28 cellular contexts compared by ENCODE assay signal in the genomic region with DNA sequence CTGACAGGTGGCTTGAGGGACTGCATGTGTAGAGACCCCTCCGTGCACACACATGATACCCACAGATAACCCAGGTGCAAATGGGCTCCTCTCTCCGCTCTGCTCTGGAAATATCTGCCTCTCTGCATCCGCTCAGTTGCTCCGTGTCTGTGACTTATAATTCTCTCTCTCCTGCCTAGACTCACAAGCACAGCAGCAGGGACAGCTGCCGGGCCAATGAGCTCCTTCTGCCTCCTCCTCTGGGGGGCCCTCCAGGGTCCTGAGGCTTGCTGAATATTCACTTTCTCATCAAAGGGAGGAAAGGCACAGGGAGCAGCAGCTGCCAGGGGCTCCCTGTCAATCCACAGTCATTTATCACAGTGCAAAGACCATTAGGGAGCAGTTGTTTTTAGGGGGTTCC. TPM values are rescaled to one million over a fixed set of nuclear protein-coding genes. Genes with fewer than 3 reads are reported as not detected.
A peak's percentile ranks its signal among the peaks of the same experiment; 100 is the strongest.
DNase-seq lines count a peak whose midpoint lies in the region; ATAC-seq and TF ChIP-seq lines count a peak whose summit lies in the region.
"Had no signal": no experiment of that assay in that cellular context is flagged by ENCODE, and none has a peak within 500 bp of the region (broad histone marks: within the 10 kb centered on the region; RNA-seq: fewer than 3 reads in every experiment).

No MANE protein-coding gene starts in this region.

- no peaks in the 10 kb centered on the region for H3K79me1 ChIP-seq in mesendoderm (ENCODE audit: low read length)

- H2BK15ac ChIP-seq in mesendoderm (replicated peaks; ENCODE audit: low read depth) = no peak overlapping the region

- no peak overlapping the region for H4K5ac ChIP-seq in mesendoderm (ENCODE audit: low read length)

- no peaks in the 10 kb centered on the region for H3K36me3 ChIP-seq in mesendoderm (ENCODE audit: control insufficient read depth, insufficient read depth, low read length)
- H3K36me3 ChIP-seq: HAP-1, SJCRH30 had no signal

- no peak overlapping the region for H3K4me3 ChIP-seq in mesendoderm (ENCODE audit: low read length)
- H3K4me3 ChIP-seq: HAP-1, K562, SJCRH30 had no signal

- no peak overlapping the region for H3K9ac ChIP-seq in mesendoderm (ENCODE audit: low read length)

- H2AK5ac ChIP-seq in mesendoderm (ENCODE audit: low read length) = no peak overlapping the region

- peak; percentile 12 to 51 for DNase-seq in NCI-H524 (lab: John Stamatoyannopoulos, UW)
- DNase-seq in NCI-H524 treated with DMSO at 0.1 percent for 48 hours (lab: John Stamatoyannopoulos, UW) = no peak
- DNase-seq in WTC11 (ENCODE audit: low spot score) = peak; percentile 27
- DNase-seq in left kidney (ENCODE audit: low read depth, low spot score) = peak; percentile 48
- DNase-seq in mesendoderm = no peak
- no peak for DNase-seq in inferior parietal cortex (ENCODE audit: extremely low spot score)
- DNase-seq in NCI-H2029 treated with DMSO at 0.1 percent for 48 hours (lab: John Stamatoyannopoulos, UW) = no peak
- no peak for DNase-seq in left lobe of liver (ENCODE audit: low spot score)
- DNase-seq: 8988T; CD4-positive, CD25-positive, alpha-beta regulatory T cell; HFFc6; Kasumi-1; NCI-H1092 treated with DMSO at 0.1 percent for 48 hours; NCI-H1436; NCI-H187; NCI-H2107; NCI-H446 treated with DMSO at 0.1 percent for 48 hours; NK-92 treated with Interleukin-12 subunit alpha and Interleukin-12 subunit beta, amount 100 ng/mL, for 24 hours; PC-3 had no signal

- H3K4me1 Mint-ChIP-seq in WTC11 = peaks cover 24% of the 10 kb centered on the region
- H3K4me1 Mint-ChIP-seq: CD4-positive, CD25-positive, alpha-beta regulatory T cell had no signal

- H3K4me3 Mint-ChIP-seq in WTC11 = no peak overlapping the region
- H3K4me3 Mint-ChIP-seq: CD4-positive, CD25-positive, alpha-beta regulatory T cell; HFFc6 had no signal

- H4K8ac ChIP-seq in mesendoderm (ENCODE audit: low read depth, low read length) = no peak overlapping the region

- no peak overlapping the region for H3K4me2 ChIP-seq in mesendoderm (ENCODE audit: low read length)

- H3K79me2 ChIP-seq in mesendoderm (ENCODE audit: control insufficient read depth, insufficient read depth, low read length) = no peaks in the 10 kb centered on the region

- H3K27me3 Mint-ChIP-seq in WTC11 (ENCODE audit: low read depth) = no peaks in the 10 kb centered on the region

- H3K27ac Mint-ChIP-seq in WTC11 = no peak overlapping the region
- H3K27ac Mint-ChIP-seq: CD4-positive, CD25-positive, alpha-beta regulatory T cell; HFFc6 had no signal

- no peak overlapping the region for H3K27ac ChIP-seq in mesendoderm (ENCODE audit: low read depth, low read length)
- H3K27ac ChIP-seq: SJCRH30 had no signal

- peak; percentile 86 for ATAC-seq in WTC11
- ATAC-seq in left lobe of liver = no peak
- ATAC-seq: K562, PC-3, Right ventricle myocardium inferior, SK-N-SH treated with all-trans-retinoic acid at 6 μM for 48 hours had no signal

- no peaks in the 10 kb centered on the region for H3K4me1 ChIP-seq in mesendoderm (ENCODE audit: control insufficient read depth, low read depth, low read length)
- H3K4me1 ChIP-seq: HAP-1, SJCRH30 had no signal

- no peak overlapping the region for H3K56ac ChIP-seq in mesendoderm (ENCODE audit: low read length)

- WGBS in mesendoderm (ENCODE audit: extremely low coverage, insufficient coverage, low lambda C conversion rate) = no CpG with 5 or more reads among the region's 5 CpGs

- H3K23ac ChIP-seq in mesendoderm (ENCODE audit: low read length) = no peak overlapping the region

- H3K9me3 Mint-ChIP-seq in WTC11 = peaks cover 9% of the 10 kb centered on the region; the same call in 1 of the 2 replicates
- H3K9me3 Mint-ChIP-seq: HFFc6 had no signal

- TF ChIP-seq CTCF in WTC11 (IDR thresholded peaks at IDR 0.05) = no peak

- H2BK5ac ChIP-seq in mesendoderm (ENCODE audit: low read length) = no peak overlapping the region

- POLR2A ChIA-PET in WTC11 (lab: Charles Lee) = interaction anchor here (1.0 kb wide), 1 partner anchor 211 kb away, joined by 4 read pairs; no protein-coding TSS in a partner anchor

- H2BK120ac ChIP-seq in mesendoderm (ENCODE audit: low read depth, low read length) = no peak overlapping the region

- no peak overlapping the region for H3K18ac ChIP-seq in mesendoderm (ENCODE audit: low read length)

- H3K4ac ChIP-seq in mesendoderm (ENCODE audit: low read depth, low read length) = no peak overlapping the region

- H3K27me3 ChIP-seq in mesendoderm (ENCODE audit: insufficient read depth, low read length, poor library complexity) = no peaks in the 10 kb centered on the region
- H3K27me3 ChIP-seq: SJCRH30 had no signal

- H3K36me3 Mint-ChIP-seq in WTC11 = no peaks in the 10 kb centered on the region
- H3K36me3 Mint-ChIP-seq: CD4-positive, CD25-positive, alpha-beta regulatory T cell had no signal

- CTCF ChIA-PET in WTC11 (lab: Charles Lee) = interaction anchor here (0.6 to 1.8 kb wide), 14 partner anchors 11 to 476 kb away, joined by 3 to 13 read pairs (median 5); a partner anchor contains a TSS

TF ChIP-seq in WTC11, 78 proteins besides CTCF, POLR2A, EP300 and RAD21 (continues in another document):
- no peak for TF ChIP-seq SMAD3 (CRISPR knock-in tag; IDR thresholded peaks at IDR 0.05; ENCODE audit: borderline replicate concordance)
- TF ChIP-seq ESRRA (CRISPR knock-in tag; IDR thresholded peaks at IDR 0.05; ENCODE audit: borderline replicate concordance) = no peak
- TF ChIP-seq, protein P1, sequence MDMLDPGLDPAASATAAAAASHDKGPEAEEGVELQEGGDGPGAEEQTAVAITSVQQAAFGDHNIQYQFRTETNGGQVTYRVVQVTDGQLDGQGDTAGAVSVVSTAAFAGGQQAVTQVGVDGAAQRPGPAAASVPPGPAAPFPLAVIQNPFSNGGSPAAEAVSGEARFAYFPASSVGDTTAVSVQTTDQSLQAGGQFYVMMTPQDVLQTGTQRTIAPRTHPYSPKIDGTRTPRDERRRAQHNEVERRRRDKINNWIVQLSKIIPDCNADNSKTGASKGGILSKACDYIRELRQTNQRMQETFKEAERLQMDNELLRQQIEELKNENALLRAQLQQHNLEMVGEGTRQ (CRISPR knock-in tag; IDR thresholded peaks at IDR 0.05) = no peak
- TF ChIP-seq SMAD4 (CRISPR knock-in tag; IDR thresholded peaks at IDR 0.05) = no peak
- TF ChIP-seq SOX15 (CRISPR knock-in tag; IDR thresholded peaks at IDR 0.05) = no peak
- TF ChIP-seq FOXJ3 (CRISPR knock-in tag; IDR thresholded peaks at IDR 0.05; ENCODE audit: borderline replicate concordance) = no peak
- TF ChIP-seq NR2C2 (CRISPR knock-in tag; IDR thresholded peaks at IDR 0.05) = no peak
- TF ChIP-seq, protein P2, sequence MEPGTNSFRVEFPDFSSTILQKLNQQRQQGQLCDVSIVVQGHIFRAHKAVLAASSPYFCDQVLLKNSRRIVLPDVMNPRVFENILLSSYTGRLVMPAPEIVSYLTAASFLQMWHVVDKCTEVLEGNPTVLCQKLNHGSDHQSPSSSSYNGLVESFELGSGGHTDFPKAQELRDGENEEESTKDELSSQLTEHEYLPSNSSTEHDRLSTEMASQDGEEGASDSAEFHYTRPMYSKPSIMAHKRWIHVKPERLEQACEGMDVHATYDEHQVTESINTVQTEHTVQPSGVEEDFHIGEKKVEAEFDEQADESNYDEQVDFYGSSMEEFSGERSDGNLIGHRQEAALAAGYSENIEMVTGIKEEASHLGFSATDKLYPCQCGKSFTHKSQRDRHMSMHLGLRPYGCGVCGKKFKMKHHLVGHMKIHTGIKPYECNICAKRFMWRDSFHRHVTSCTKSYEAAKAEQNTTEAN (CRISPR knock-in tag; IDR thresholded peaks at IDR 0.05) = no peak
- TF ChIP-seq, protein P3, sequence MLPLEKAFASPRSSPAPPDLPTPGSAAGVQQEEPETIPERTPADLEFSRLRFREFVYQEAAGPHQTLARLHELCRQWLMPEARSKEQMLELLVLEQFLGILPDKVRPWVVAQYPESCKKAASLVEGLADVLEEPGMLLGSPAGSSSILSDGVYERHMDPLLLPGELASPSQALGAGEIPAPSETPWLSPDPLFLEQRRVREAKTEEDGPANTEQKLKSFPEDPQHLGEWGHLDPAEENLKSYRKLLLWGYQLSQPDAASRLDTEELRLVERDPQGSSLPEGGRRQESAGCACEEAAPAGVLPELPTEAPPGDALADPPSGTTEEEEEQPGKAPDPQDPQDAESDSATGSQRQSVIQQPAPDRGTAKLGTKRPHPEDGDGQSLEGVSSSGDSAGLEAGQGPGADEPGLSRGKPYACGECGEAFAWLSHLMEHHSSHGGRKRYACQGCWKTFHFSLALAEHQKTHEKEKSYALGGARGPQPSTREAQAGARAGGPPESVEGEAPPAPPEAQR (CRISPR knock-in tag; IDR thresholded peaks at IDR 0.05) = no peak
- TF ChIP-seq, protein P4, sequence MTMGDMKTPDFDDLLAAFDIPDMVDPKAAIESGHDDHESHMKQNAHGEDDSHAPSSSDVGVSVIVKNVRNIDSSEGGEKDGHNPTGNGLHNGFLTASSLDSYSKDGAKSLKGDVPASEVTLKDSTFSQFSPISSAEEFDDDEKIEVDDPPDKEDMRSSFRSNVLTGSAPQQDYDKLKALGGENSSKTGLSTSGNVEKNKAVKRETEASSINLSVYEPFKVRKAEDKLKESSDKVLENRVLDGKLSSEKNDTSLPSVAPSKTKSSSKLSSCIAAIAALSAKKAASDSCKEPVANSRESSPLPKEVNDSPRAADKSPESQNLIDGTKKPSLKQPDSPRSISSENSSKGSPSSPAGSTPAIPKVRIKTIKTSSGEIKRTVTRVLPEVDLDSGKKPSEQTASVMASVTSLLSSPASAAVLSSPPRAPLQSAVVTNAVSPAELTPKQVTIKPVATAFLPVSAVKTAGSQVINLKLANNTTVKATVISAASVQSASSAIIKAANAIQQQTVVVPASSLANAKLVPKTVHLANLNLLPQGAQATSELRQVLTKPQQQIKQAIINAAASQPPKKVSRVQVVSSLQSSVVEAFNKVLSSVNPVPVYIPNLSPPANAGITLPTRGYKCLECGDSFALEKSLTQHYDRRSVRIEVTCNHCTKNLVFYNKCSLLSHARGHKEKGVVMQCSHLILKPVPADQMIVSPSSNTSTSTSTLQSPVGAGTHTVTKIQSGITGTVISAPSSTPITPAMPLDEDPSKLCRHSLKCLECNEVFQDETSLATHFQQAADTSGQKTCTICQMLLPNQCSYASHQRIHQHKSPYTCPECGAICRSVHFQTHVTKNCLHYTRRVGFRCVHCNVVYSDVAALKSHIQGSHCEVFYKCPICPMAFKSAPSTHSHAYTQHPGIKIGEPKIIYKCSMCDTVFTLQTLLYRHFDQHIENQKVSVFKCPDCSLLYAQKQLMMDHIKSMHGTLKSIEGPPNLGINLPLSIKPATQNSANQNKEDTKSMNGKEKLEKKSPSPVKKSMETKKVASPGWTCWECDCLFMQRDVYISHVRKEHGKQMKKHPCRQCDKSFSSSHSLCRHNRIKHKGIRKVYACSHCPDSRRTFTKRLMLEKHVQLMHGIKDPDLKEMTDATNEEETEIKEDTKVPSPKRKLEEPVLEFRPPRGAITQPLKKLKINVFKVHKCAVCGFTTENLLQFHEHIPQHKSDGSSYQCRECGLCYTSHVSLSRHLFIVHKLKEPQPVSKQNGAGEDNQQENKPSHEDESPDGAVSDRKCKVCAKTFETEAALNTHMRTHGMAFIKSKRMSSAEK (CRISPR knock-in tag; IDR thresholded peaks at IDR 0.05; ENCODE audit: borderline replicate concordance) = no peak
- no peak for TF ChIP-seq NFATC4 (CRISPR knock-in tag; IDR thresholded peaks at IDR 0.05)

RNA-seq across cellular contexts. Expression of a gene that starts 24.1 kb away (rescaled TPM):
- total RNA-seq in WTC11 (2021) (1.3 to 1.6 TPM (median 1.4 TPM) in 3 replicates), left lobe of liver (0.05 TPM)
- 0.14 TPM for polyA plus RNA-seq in mesendoderm (2013, experiment 1 of 2)
- 0.18 TPM for polyA plus RNA-seq in mesendoderm (2013, experiment 2 of 2)
- total RNA-seq: CD4-positive, CD25-positive, alpha-beta regulatory T cell; G401; HFFc6; K562; M059J; PC-3; Right ventricle myocardium inferior; RPMI7951; SJCRH30 had no signal
- polyA plus RNA-seq: BJ; CD4-positive, CD25-positive, alpha-beta regulatory T cell; K562 had no signal

Comparison
In these comparisons a context has a peak if more than half of its experiments do, and no peak if none do; other contexts are left out.
1. DNase-seq: peak in NCI-H524 (2 of 2), WTC11 (single experiment) and left kidney (single experiment); none in NCI-H524 treated with DMSO at 0.1 percent for 48 hours (single experiment), mesendoderm (single experiment), inferior parietal cortex (single experiment), NCI-H2029 treated with DMSO at 0.1 percent for 48 hours (single experiment) and left lobe of liver (single experiment).